8 cellular contexts compared by ENCODE assay signal in genomic region chr1:27772071-27772470, GRCh38. TPM values are rescaled to one million over a fixed set of nuclear protein-coding genes. Genes with fewer than 3 reads are reported as not detected.
DNase-seq lines count a peak whose midpoint lies in the region; ATAC-seq lines count a peak whose summit lies in the region.

No MANE protein-coding gene starts in this region.

- H2AFZ ChIP-seq in neuron (ENCODE audit: low read depth, low read length): peak overlapping the region; percentile 17

- H3K4me1 ChIP-seq in CD4-positive, CD25-positive, alpha-beta regulatory T cell (ENCODE audit: control insufficient read depth, insufficient read depth, low read length, poor library complexity, severe bottlenecking): peaks cover 24% of the 10 kb centered on the region
- H3K4me1 ChIP-seq in neuron (ENCODE audit: insufficient read depth, low read length): peaks cover 11% of the 10 kb centered on the region

- peaks cover 12 to 35% (median 25%) of the 10 kb centered on the region in 4 donors for H3K4me1 Mint-ChIP-seq in CD4-positive, CD25-positive, alpha-beta regulatory T cell
- H3K4me1 Mint-ChIP-seq in dendritic cell treated with granulocyte-macrophage colony-stimulating factor and Interleukin-4, amounts not matched to agents 40 ng/mL and 50 ng/mL, for 4 days (ENCODE audit: low read depth): peaks cover 19% of the 10 kb centered on the region

- peak overlapping the region; percentile 88 to 97 (median 94) for H3K4me3 Mint-ChIP-seq in CD4-positive, CD25-positive, alpha-beta regulatory T cell
- peak overlapping the region; percentile 94 for H3K4me3 Mint-ChIP-seq in dendritic cell treated with granulocyte-macrophage colony-stimulating factor and Interleukin-4, amounts not matched to agents 40 ng/mL and 50 ng/mL, for 4 days

- no peaks in the 10 kb centered on the region for H3K9me3 ChIP-seq in CD4-positive, CD25-positive, alpha-beta regulatory T cell (ENCODE audit: control insufficient read depth in 2 of 2, low read length in 2 of 2)
- no peaks in the 10 kb centered on the region for H3K9me3 ChIP-seq in neuron (ENCODE audit: low read length)

- DNase-seq in CD4-positive, CD25-positive, alpha-beta regulatory T cell: peak in 1 of 3 donors; percentile 30
- DNase-seq in NCI-H69 (lab: John Stamatoyannopoulos, UW) (peak; percentile 1), HPDE6-E6E7 (ENCODE audit: extremely low spot score) (no peak), NCI-H1417 treated with DMSO at 0.1 percent for 48 hours (lab: John Stamatoyannopoulos, UW) (no peak), NCI-H1436 treated with DMSO at 0.1 percent for 48 hours (lab: John Stamatoyannopoulos, UW) (no peak)

- intact Hi-C loops in dendritic cell treated with granulocyte-macrophage colony-stimulating factor and Interleukin-4, amounts not matched to agents 40 ng/mL and 50 ng/mL, for 4 days (cut with micrococcal nuclease): loop anchor here (2.0 kb wide), 1 partner anchor 47 kb away; the partner anchor contains the start of gene FAM76A

- peak overlapping the region; percentile 96 to 98 (median 98) for H3K27ac Mint-ChIP-seq in CD4-positive, CD25-positive, alpha-beta regulatory T cell
- H3K27ac Mint-ChIP-seq in dendritic cell treated with granulocyte-macrophage colony-stimulating factor and Interleukin-4, amounts not matched to agents 40 ng/mL and 50 ng/mL, for 4 days: peak overlapping the region; percentile 87

- H3K27me3 Mint-ChIP-seq in CD4-positive, CD25-positive, alpha-beta regulatory T cell: no peaks in the 10 kb centered on the region
- no peaks in the 10 kb centered on the region for H3K27me3 Mint-ChIP-seq in dendritic cell treated with granulocyte-macrophage colony-stimulating factor and Interleukin-4, amounts not matched to agents 40 ng/mL and 50 ng/mL, for 4 days

- no peaks in the 10 kb centered on the region for H3K36me3 Mint-ChIP-seq in CD4-positive, CD25-positive, alpha-beta regulatory T cell
- H3K36me3 Mint-ChIP-seq in dendritic cell treated with granulocyte-macrophage colony-stimulating factor and Interleukin-4, amounts not matched to agents 40 ng/mL and 50 ng/mL, for 4 days (ENCODE audit: low read depth): peaks cover 26% of the 10 kb centered on the region

- H3K27me3 ChIP-seq in CD4-positive, CD25-positive, alpha-beta regulatory T cell (ENCODE audit: control insufficient read depth, insufficient read depth, low read length): no peaks in the 10 kb centered on the region
- H3K27me3 ChIP-seq in neuron (ENCODE audit: insufficient read depth, low read length): no peaks in the 10 kb centered on the region

- H3K9me3 Mint-ChIP-seq in CD4-positive, CD25-positive, alpha-beta regulatory T cell: no peaks in the 10 kb centered on the region
- H3K9me3 Mint-ChIP-seq in dendritic cell treated with granulocyte-macrophage colony-stimulating factor and Interleukin-4, amounts not matched to agents 40 ng/mL and 50 ng/mL, for 4 days: no peaks in the 10 kb centered on the region

- peak overlapping the region; percentile 97 for H3K4me3 ChIP-seq in CD4-positive, CD25-positive, alpha-beta regulatory T cell (ENCODE audit: low read depth, low read length)
- no peak overlapping the region for H3K4me3 ChIP-seq in neuron (ENCODE audit: low read length)

- peak overlapping the region; percentile 94 for H3K27ac ChIP-seq in CD4-positive, CD25-positive, alpha-beta regulatory T cell (ENCODE audit: insufficient read depth, low read length, poor library complexity, severe bottlenecking)

- H3K36me3 ChIP-seq in CD4-positive, CD25-positive, alpha-beta regulatory T cell (ENCODE audit: control insufficient read depth, insufficient read depth, low read length): no peaks in the 10 kb centered on the region
- peaks cover 5% of the 10 kb centered on the region for H3K36me3 ChIP-seq in neuron (ENCODE audit: insufficient read depth, low read length)

- no peak for ATAC-seq in CD4-positive, CD25-positive, alpha-beta regulatory T cell (ENCODE audit: low read depth in 2 of 2)
- ATAC-seq in GM19324 (IDR thresholded peaks at IDR 0.05; ENCODE audit: low FRiP score, unreplicated experiment): no peak

RNA-seq across cellular contexts. Expression of gene STX12, which starts 0.9 kb away (rescaled TPM):
- 26.8 TPM for total RNA-seq in CD4-positive, CD25-positive, alpha-beta regulatory T cell
- 10 to 100 TPM; 10.2 to 13.8 (median 12.3) TPM for polyA plus RNA-seq in CD4-positive, CD25-positive, alpha-beta regulatory T cell

RNA-seq across cellular contexts. Expression of gene FAM76A, which starts 46.3 kb away (rescaled TPM):
- total RNA-seq in CD4-positive, CD25-positive, alpha-beta regulatory T cell: 18.7 TPM
- polyA plus RNA-seq in CD4-positive, CD25-positive, alpha-beta regulatory T cell: 10 to 100 TPM in 2 of 4 donors, 1 to 10 TPM in 2; 6.9 to 15.5 (median 9.3) TPM

RNA-seq across cellular contexts. Expression of gene PPP1R8, which starts 58.5 kb away (rescaled TPM):
- 23.3 TPM for total RNA-seq in CD4-positive, CD25-positive, alpha-beta regulatory T cell
- 10 to 100 TPM; 40.9 to 45.5 (median 42.3) TPM for polyA plus RNA-seq in CD4-positive, CD25-positive, alpha-beta regulatory T cell
